23 cellular contexts compared by ENCODE assay signal in genomic region chr4:128865132-128865531, GRCh38. TPM values are rescaled to one million over a fixed set of nuclear protein-coding genes. Genes with fewer than 3 reads are reported as not detected.
DNase-seq lines count a peak whose midpoint lies in the region; ATAC-seq, FAIRE-seq and TF ChIP-seq lines count a peak whose summit lies in the region.
"Had no signal": no experiment of that assay in that cellular context is flagged by ENCODE, and none has a peak within 500 bp of the region (broad histone marks: within the 10 kb centered on the region; RNA-seq: fewer than 3 reads in every experiment).

No MANE protein-coding gene starts in this region.

- H4K8ac ChIP-seq in IMR-90 (ENCODE audit: low read depth in 2 of 2, low read length in 2 of 2), result 0 out of 4 replicates have a peak overlapping the region, but pooled peaks of 1 of the 2 experiments have one; percentile 22
- no peak overlapping the region for H4K8ac ChIP-seq in H1 (ENCODE audit: extremely low read depth, insufficient read depth, low read length)

- TF ChIP-seq RAD21 in IMR-90 (IDR thresholded peaks at IDR 0.05; ENCODE audit: low read length), result no peak
- TF ChIP-seq RAD21 in H1 (IDR thresholded peaks at IDR 0.05 in 1 of 2, conservative IDR thresholded peaks at IDR 0.05 in 1 of 2; ENCODE audit: low read depth in 2 of 2, low read length in 2 of 2), result no peak

- H2BK120ac ChIP-seq in IMR-90 (ENCODE audit: low read depth, low read length) (no peak overlapping the region), H1 (replicated peaks; ENCODE audit: low read depth, low read length) (no peak overlapping the region)

- peak overlapping the region; percentile 1; the same call in 1 of the 3 replicates for H2BK15ac ChIP-seq in IMR-90 (ENCODE audit: low read depth, low read length)
- H2BK15ac ChIP-seq in H1 (ENCODE audit: low read length), result no peak overlapping the region

- no peaks in the 10 kb centered on the region for H3K27me3 ChIP-seq in breast epithelium
- no peaks in the 10 kb centered on the region for H3K27me3 ChIP-seq in IMR-90 (ENCODE audit: control insufficient read depth, insufficient read depth, low read length)
- H3K27me3 ChIP-seq in H1 (replicated peaks in 1 of 4; ENCODE audit: control insufficient read depth in 3 of 4, extremely low read depth in 1 of 4, insufficient read depth in 3 of 4, low read length in 3 of 4), result no peaks in the 10 kb centered on the region
- H3K27me3 ChIP-seq in Caco-2 (replicated peaks; ENCODE audit: control insufficient read depth, insufficient read depth, low read length), result no peaks in the 10 kb centered on the region
- H3K27me3 ChIP-seq: MG63 had no signal

- H2AK5ac ChIP-seq in IMR-90 (ENCODE audit: low read depth, low read length) (peak overlapping the region; percentile 20; the same call in 1 of the 2 replicates), H1 (ENCODE audit: low read depth, low read length) (no peak overlapping the region)

- peak overlapping the region; percentile 17 for H3K27ac Mint-ChIP-seq in MCF 10A (ENCODE audit: low read depth, unreplicated experiment)
- H3K27ac Mint-ChIP-seq in nephron progenitor cell, result no peak overlapping the region
- no peak overlapping the region for H3K27ac Mint-ChIP-seq in Caco-2 (ENCODE audit: unreplicated experiment)

- H2AFZ ChIP-seq in IMR-90 (replicated peaks; ENCODE audit: low read length, poor library complexity) (no peak overlapping the region), H1 (ENCODE audit: low read length) (no peak overlapping the region)

- no peak for TF ChIP-seq POLR2A in breast epithelium (IDR thresholded peaks at IDR 0.05)
- no peak for TF ChIP-seq POLR2A in IMR-90 (IDR thresholded peaks at IDR 0.05; ENCODE audit: low read depth, low read length)
- TF ChIP-seq POLR2A in H1 (IDR thresholded peaks at IDR 0.05; ENCODE audit: control extremely low read depth in 1 of 2, low read depth in 2 of 2, low read length in 2 of 2), result peak; percentile 42 to 46; a peak in 2 of 3 replicates

- H3K4me1 ChIP-seq in breast epithelium (no peaks in the 10 kb centered on the region), IMR-90 (ENCODE audit: control insufficient read depth, insufficient read depth, low read length) (peaks cover 20% of the 10 kb centered on the region), H1 (replicated peaks in 1 of 4; ENCODE audit: control insufficient read depth in 3 of 4, insufficient read depth in 4 of 4, low read length in 3 of 4) (peaks cover 0 to 9% (median 5%) of the 10 kb centered on the region in 4 experiments; a peak in 6 of 7 replicates), Caco-2 (no peaks in the 10 kb centered on the region; the same call in 1 of the 2 replicates)

- intact Hi-C loops in MCF 10A (cut with micrococcal nuclease), result loop anchor here (5.0 kb wide), 1 partner anchor 227 kb away; the partner anchor contains the start of gene SCLT1
- intact Hi-C loops in breast epithelium (cut with DNase I; ENCODE audit: low total_unique reads), result no loop called here
- intact Hi-C loops in IMR-90 (cut with micrococcal nuclease), result no loop called here
- intact Hi-C loops in Caco-2 (cut with micrococcal nuclease; ENCODE audit: unreplicated experiment), result no loop called here

- CTCF ChIA-PET in MCF 10A (lab: Yijun Ruan, JAX), result interaction anchor here (1.0 to 1.1 kb wide), 2 partner anchors 9 to 299 kb away, joined by 3 read pairs; no protein-coding TSS in a partner anchor
- CTCF ChIA-PET in IMR-90 (lab: Yijun Ruan, JAX), result no interaction called here
- CTCF ChIA-PET in H1 (lab: Charles Lee; ENCODE audit: partially characterized antibody), result interaction anchor here (0.8 to 1.5 kb wide), 2 partner anchors 9 to 12 kb away, joined by 3 to 5 read pairs; no protein-coding TSS in a partner anchor
- CTCF ChIA-PET in Caco-2 (lab: Charles Lee), result no interaction called here

- no peak overlapping the region for H3K4me2 ChIP-seq in IMR-90 (ENCODE audit: low read depth, low read length)
- H3K4me2 ChIP-seq in H1 (ENCODE audit: insufficient read depth in 1 of 2, low read depth in 2 of 2, low read length in 2 of 2), result no peak overlapping the region
- H3K4me2 ChIP-seq: KMS-11, SK-N-SH had no signal

- H3K4me3 ChIP-seq in breast epithelium (no peak overlapping the region), IMR-90 (ENCODE audit: insufficient read depth, low read depth, low read length) (no peak overlapping the region), H1 (ENCODE audit: extremely low read depth in 1 of 4, insufficient read depth in 2 of 4, low read depth in 3 of 4, low read length in 4 of 4) (no peak overlapping the region), Caco-2 (ENCODE audit: low read depth, low read length) (no peak overlapping the region)
- H3K4me3 ChIP-seq: GM12878, MG63 had no signal

- H2BK5ac ChIP-seq in IMR-90 (ENCODE audit: low read depth, low read length, poor library complexity, severe bottlenecking), result no peak overlapping the region
- no peak overlapping the region for H2BK5ac ChIP-seq in H1 (ENCODE audit: low read depth, low read length)

- H3K56ac ChIP-seq in IMR-90 (ENCODE audit: extremely low read depth, insufficient read depth, low read length), result no peak overlapping the region
- no peak overlapping the region for H3K56ac ChIP-seq in H1 (replicated peaks; ENCODE audit: insufficient read length, low read depth, low read length)

- dilution Hi-C loops in IMR-90 (cut with HindIII; ENCODE audit: low sequenced_read_pairs, unreplicated experiment), result no loop called here

- no peak overlapping the region for H2BK12ac ChIP-seq in H1 (ENCODE audit: low read depth, low read length)

- no peak overlapping the region for H3K4ac ChIP-seq in IMR-90 (ENCODE audit: low read depth, low read length)
- no peak overlapping the region for H3K4ac ChIP-seq in H1 (replicated peaks; ENCODE audit: insufficient read length, low read depth, low read length)

- in situ Hi-C loops in IMR-90 (cut with MboI; ENCODE audit: low sequenced_read_pairs), result loop anchor here (10.0 kb wide), 3 partner anchors 290 to 670 kb away; partner anchors contain the start of gene PGRMC2

- H3K36me3 ChIP-seq in breast epithelium (no peaks in the 10 kb centered on the region), IMR-90 (ENCODE audit: control insufficient read depth, insufficient read depth, low read length) (peaks cover 43% of the 10 kb centered on the region), H1 (ENCODE audit: control insufficient read depth in 2 of 4, insufficient read depth in 4 of 4, low read length in 3 of 4) (peaks cover 50 to 100% (median 87%) of the 10 kb centered on the region in 4 experiments), Caco-2 (ENCODE audit: control insufficient read depth, insufficient read depth, low read length) (peaks cover 3% of the 10 kb centered on the region; the same call in 1 of the 2 replicates)

- no peak for TF ChIP-seq EP300 in H1 (IDR thresholded peaks at IDR 0.05; ENCODE audit: borderline replicate concordance in 1 of 2, low read depth in 2 of 2, low read length in 2 of 2)

- H3K23ac ChIP-seq in IMR-90 (ENCODE audit: low read depth, low read length) (no peak overlapping the region), H1 (ENCODE audit: insufficient read length) (no peak overlapping the region)

- no peak for ATAC-seq in IMR-90 (ENCODE audit: low read depth)
- ATAC-seq in HG03571 (IDR thresholded peaks at IDR 0.05; ENCODE audit: unreplicated experiment), result no peak
- ATAC-seq: GM12878, HepG2, PC-3 had no signal

- DNase-seq in MCF 10A (ENCODE audit: unreplicated experiment), result no peak
- DNase-seq in breast epithelium (ENCODE audit: low spot score in 2 of 2), result no peak
- no peak for DNase-seq in IMR-90
- DNase-seq in H1 (ENCODE audit: low read depth in 1 of 2, low spot score in 2 of 2), result no peak
- no peak for DNase-seq in nephron progenitor cell
- DNase-seq in Caco-2, result no peak
- DNase-seq: C1 segment of cervical spinal cord, DMS153, GF-D8, GOT3, MG63, NCI-H1092 treated with DMSO at 0.1 percent for 48 hours, NCI-H146, NCI-H2029 treated with DMSO at 0.1 percent for 48 hours, NCI-H2171, PC-3, RPMI8226, SHP77 treated with DMSO at 0.1 percent for 48 hours, SK-N-SH had no signal

- H3K18ac ChIP-seq in IMR-90 (ENCODE audit: low read depth, low read length) (no peak overlapping the region), H1 (ENCODE audit: extremely low read depth, low read length) (no peak overlapping the region)

- H2AK9ac ChIP-seq in IMR-90 (replicated peaks; ENCODE audit: low read depth, low read length, poor library complexity), result no peak overlapping the region

- peaks cover 85% of the 10 kb centered on the region for H3K36me3 Mint-ChIP-seq in MCF 10A (ENCODE audit: insufficient read depth, unreplicated experiment)
- H3K36me3 Mint-ChIP-seq in nephron progenitor cell (ENCODE audit: low read depth), result peaks cover 74% of the 10 kb centered on the region
- H3K36me3 Mint-ChIP-seq in Caco-2 (ENCODE audit: insufficient read depth, unreplicated experiment), result peaks cover 78% of the 10 kb centered on the region

- no peak for TF ChIP-seq CTCF in MCF 10A (IDR thresholded peaks at IDR 0.05; ENCODE audit: unreplicated experiment)
- no peak for TF ChIP-seq CTCF in breast epithelium (IDR thresholded peaks at IDR 0.05)
- no peak for TF ChIP-seq CTCF in IMR-90 (conservative IDR thresholded peaks at IDR 0.05; ENCODE audit: low read depth, low read length)
- TF ChIP-seq CTCF in H1 (IDR thresholded peaks at IDR 0.05; ENCODE audit: control extremely low read depth in 1 of 3, insufficient read depth in 1 of 3, low read depth in 1 of 3, low read length in 3 of 3), result no peak
- no peak for TF ChIP-seq CTCF in nephron progenitor cell (IDR thresholded peaks at IDR 0.05)
- TF ChIP-seq CTCF in Caco-2 (IDR thresholded peaks at IDR 0.05; ENCODE audit: insufficient read depth in 1 of 2, low read depth in 1 of 2, low read length in 1 of 2, severe bottlenecking in 1 of 2, unreplicated experiment in 1 of 2), result no peak

- H3K9ac ChIP-seq in IMR-90 (ENCODE audit: low read depth, low read length) (no peak overlapping the region), H1 (replicated peaks in 1 of 4; ENCODE audit: extremely low read depth in 1 of 4, low read depth in 3 of 4, low read length in 3 of 4) (no peak overlapping the region; a peak in 1 of 7 replicates)
- H3K9ac ChIP-seq: KMS-11, SK-N-SH had no signal

- BruUV-seq in MCF 10A (replicated peaks; lab: Mats Ljungman, UMichigan) (no TSS peak), IMR-90 (replicated peaks; lab: Mats Ljungman, UMichigan) (no TSS peak), Caco-2 (replicated peaks; lab: Mats Ljungman, UMichigan) (no TSS peak)

- H3K9me3 Mint-ChIP-seq in MCF 10A (ENCODE audit: unreplicated experiment), result no peaks in the 10 kb centered on the region
- H3K9me3 Mint-ChIP-seq in nephron progenitor cell, result no peaks in the 10 kb centered on the region
- no peaks in the 10 kb centered on the region for H3K9me3 Mint-ChIP-seq in Caco-2 (ENCODE audit: unreplicated experiment)

- H3K9me3 ChIP-seq in breast epithelium (no peaks in the 10 kb centered on the region), IMR-90 (ENCODE audit: control insufficient read depth, insufficient read depth, low read length) (no peaks in the 10 kb centered on the region), H1 (ENCODE audit: insufficient read depth in 2 of 2, low read depth in 1 of 2, low read length in 1 of 2) (no peaks in the 10 kb centered on the region), Caco-2 (no peaks in the 10 kb centered on the region)
- H3K9me3 ChIP-seq: MG63, SK-N-SH had no signal

- H4K91ac ChIP-seq in IMR-90 (ENCODE audit: insufficient read depth, low read depth, low read length) (no peak overlapping the region), H1 (replicated peaks; ENCODE audit: insufficient read length, low read length) (no peak overlapping the region)

- H3K14ac ChIP-seq in IMR-90 (replicated peaks; ENCODE audit: low read depth, low read length) (no peak overlapping the region), H1 (ENCODE audit: insufficient read length) (no peak overlapping the region)

- POLR2A ChIA-PET in MCF 10A (lab: Yijun Ruan, JAX) (no interaction called here), IMR-90 (lab: Charles Lee; ENCODE audit: unreplicated experiment) (no interaction called here), H1 (lab: Charles Lee; ENCODE audit: partially characterized antibody) (interaction anchor here (0.9 to 5.6 kb wide), 7 partner anchors 9 to 538 kb away, joined by 3 to 46 read pairs (median 4); no protein-coding TSS in a partner anchor), Caco-2 (lab: Charles Lee) (no interaction called here)

- WGBS in IMR-90 (ENCODE audit: extremely low coverage in 2 of 2, insufficient read length in 1 of 2), 2 experiments, result 91% methylated on average over 1 of the region's 2 CpGs; no CpG with 5 or more reads in 1 of the 2 experiments
- 71% methylated on average over 2 of the region's 2 CpGs; no CpG with 5 or more reads in 1 of the 2 experiments for WGBS in H1 (ENCODE audit: extremely low coverage in 1 of 2, insufficient coverage in 1 of 2, insufficient read length in 1 of 2, insufficient replicate concordance in 2 of 2, low coverage in 1 of 2, low lambda C conversion rate in 2 of 2, missing lambda C conversion rate in 1 of 2), 2 experiments

- H3K23me2 ChIP-seq in H1 (ENCODE audit: low read depth, low read length), result no peaks in the 10 kb centered on the region

- FAIRE-seq in H1 (lab: Jason Lieb, UNC), result no peak
- FAIRE-seq: GM12878, HepG2 had no signal

- H3K4me1 Mint-ChIP-seq in MCF 10A (ENCODE audit: insufficient read depth, unreplicated experiment) (peaks cover 8% of the 10 kb centered on the region), nephron progenitor cell (peaks cover 39% of the 10 kb centered on the region), Caco-2 (ENCODE audit: low read depth, unreplicated experiment) (peaks cover 23% of the 10 kb centered on the region)

- H3K27me3 Mint-ChIP-seq in MCF 10A (ENCODE audit: insufficient read depth, unreplicated experiment) (no peaks in the 10 kb centered on the region), nephron progenitor cell (ENCODE audit: low read depth, poor library complexity) (peaks cover 5% of the 10 kb centered on the region), Caco-2 (ENCODE audit: insufficient read depth, unreplicated experiment) (no peaks in the 10 kb centered on the region)

- H4K20me1 ChIP-seq in IMR-90 (ENCODE audit: insufficient read depth, low read length) (0 out of 2 replicates have a peak, but pooled peaks cover under 1% of the 10 kb centered on the region), H1 (replicated peaks in 1 of 2; ENCODE audit: control insufficient read depth in 1 of 2, insufficient read depth in 2 of 2, low read length in 2 of 2) (peaks cover 30 to 37% of the 10 kb centered on the region in 2 experiments)

- H2BK20ac ChIP-seq in IMR-90 (ENCODE audit: low read depth, low read length) (no peak overlapping the region), H1 (ENCODE audit: low read length) (no peak overlapping the region)

- H4K5ac ChIP-seq in IMR-90 (ENCODE audit: low read depth, low read length), result peak overlapping the region; percentile 25; the same call in 1 of the 2 replicates
- H4K5ac ChIP-seq in H1 (ENCODE audit: insufficient read length, low read depth, low read length), result no peak overlapping the region

- H3K4me3 Mint-ChIP-seq in MCF 10A (ENCODE audit: unreplicated experiment) (no peak overlapping the region), nephron progenitor cell (no peak overlapping the region), Caco-2 (ENCODE audit: unreplicated experiment) (no peak overlapping the region)

- peaks cover 25% of the 10 kb centered on the region for H3K9me1 ChIP-seq in IMR-90 (ENCODE audit: insufficient read depth, low read length)

- no peak overlapping the region for H3K27ac ChIP-seq in breast epithelium
- H3K27ac ChIP-seq in IMR-90 (ENCODE audit: insufficient read depth, low read length), result no peak overlapping the region
- no peak overlapping the region for H3K27ac ChIP-seq in H1 (ENCODE audit: low read depth, low read length)
- H3K27ac ChIP-seq: KMS-11 had no signal

- peaks cover 0 to 61% of the 10 kb centered on the region in 2 experiments; a peak in 3 of 4 replicates for H3K79me2 ChIP-seq in H1 (ENCODE audit: control insufficient read depth in 1 of 2, insufficient read depth in 2 of 2, low read length in 2 of 2)

- H3K79me1 ChIP-seq in IMR-90 (ENCODE audit: low read depth in 1 of 2, low read length in 2 of 2) (peaks cover 46 to 73% of the 10 kb centered on the region in 2 experiments), H1 (ENCODE audit: low read depth, low read length) (peaks cover 8% of the 10 kb centered on the region; the same call in 1 of the 2 replicates)

RNA-seq across cellular contexts. Expression of gene JADE1, which starts 55.6 kb away (rescaled TPM):
- total RNA-seq in MCF 10A (2022), result 22.7 and 25.9 TPM in 2 replicates
- total RNA-seq in breast epithelium, result 10 to 100 TPM; 51.2 to 86.7 (median 62.6) TPM
- total RNA-seq in IMR-90 (2012; rRNA removed), result 32.6 and 32.8 TPM in 2 replicates
- polyA plus RNA-seq in IMR-90 (2012; rRNA removed), result 12.0 and 13.8 TPM in 2 replicates
- polyA plus RNA-seq in IMR-90 (2012; cell fraction: cytosol; rRNA removed), result 8.9 and 11.1 TPM in 2 replicates
- polyA plus RNA-seq in IMR-90 (2012; cell fraction: nucleus; rRNA removed; ENCODE audit: low replicate concordance), result 15.7 and 33.1 TPM in 2 replicates
- 213 and 216 TPM in 2 replicates for total RNA-seq in H1 (2021; fragmentation: NEBNext Ultra II Directional; extraction: Animal tissue kit (Norgen Biotek cat#: 25700))
- 37.7 and 43.8 TPM in 2 replicates for polyA plus RNA-seq in H1 (2011; rRNA removed)
- polyA plus RNA-seq in H1 (2011; cell fraction: cytosol; rRNA removed), result 57.6 TPM
- polyA plus RNA-seq in H1 (2011; cell fraction: nucleus; rRNA removed), result 123 TPM
- polyA plus RNA-seq in H1 (2012, experiment 1 of 2), result 83.3 to 114 TPM (median 103 TPM) in 4 replicates
- 16.3 TPM for polyA plus RNA-seq in H1 (2012, experiment 2 of 2)
- 91.7 TPM for polyA plus RNA-seq in H1 (2013, experiment 1 of 2)
- polyA plus RNA-seq in H1 (2013, experiment 2 of 2), result 84.6 TPM
- 192 and 212 TPM in 2 replicates for polyA minus RNA-seq in H1 (2011; rRNA and poly(A)+ RNA removed)
- polyA minus RNA-seq in H1 (2011; cell fraction: cytosol; rRNA and poly(A)+ RNA removed), result 75.4 TPM
- 179 TPM for polyA minus RNA-seq in H1 (2011; cell fraction: nucleus; rRNA and poly(A)+ RNA removed)
- total RNA-seq in Caco-2 (2022), result 30.2 and 32.5 TPM in 2 replicates

Comparison
In these comparisons a context has a peak if more than half of its experiments do, and no peak if none do; other contexts are left out.
1. POLR2A ChIP-seq: peak in H1 (2 of 2); none in breast epithelium (single experiment) and IMR-90 (single experiment).
2. CTCF ChIA-PET loops: an anchor here in MCF 10A (1.0 to 1.1 kb wide) and H1 (0.8 to 1.5 kb wide); none called in IMR-90 and Caco-2.